Comparison of ENCODE assay signal across 8 cellular contexts in the genomic region with DNA sequence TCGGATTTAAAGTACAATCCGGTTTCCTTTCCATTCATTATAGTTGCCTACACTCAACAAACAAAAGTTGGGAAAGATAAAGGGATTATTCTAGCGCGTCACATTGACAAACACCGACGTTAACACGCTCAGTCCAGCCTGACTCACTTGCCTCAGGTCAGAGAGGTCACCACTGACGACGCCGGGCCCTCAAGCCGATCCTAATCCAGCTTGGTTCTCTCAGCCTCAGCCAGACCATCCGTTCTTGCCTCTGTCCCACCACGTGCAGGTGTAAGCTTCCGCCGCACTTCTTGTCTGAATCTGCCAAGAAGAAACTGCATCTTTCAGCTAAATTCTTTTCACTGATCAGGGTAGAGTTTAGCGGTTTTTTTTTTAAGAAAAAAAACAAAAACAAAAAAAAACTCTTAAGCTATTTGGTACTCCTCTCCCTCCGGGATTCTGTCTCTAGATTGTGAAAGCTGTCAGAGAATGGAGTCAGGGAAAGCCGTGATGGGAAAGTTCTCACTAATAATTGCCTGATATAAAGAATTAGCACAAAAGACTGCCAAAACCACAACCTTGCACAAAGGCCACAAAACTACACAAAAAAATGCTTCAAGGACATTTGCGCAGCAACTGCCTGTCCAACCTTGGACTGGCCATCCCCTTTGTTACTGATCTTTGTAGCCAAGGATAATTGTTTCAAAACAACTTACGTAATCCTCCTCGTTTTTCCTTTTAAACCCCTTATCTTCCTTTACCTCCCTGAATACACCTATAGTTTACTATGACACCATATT. TPM values are rescaled to one million over a fixed set of nuclear protein-coding genes. Genes with fewer than 3 reads are reported as not detected.
A peak's percentile ranks its signal among the peaks of the same experiment; 100 is the strongest.
DNase-seq lines count a peak whose midpoint lies in the region; TF ChIP-seq lines count a peak whose summit lies in the region.

No MANE protein-coding gene starts in this region.

- no peaks in the 10 kb centered on the region for H3K27me3 Mint-ChIP-seq in progenitor cell of endocrine pancreas

- H4K20me1 ChIP-seq in hepatocyte (ENCODE audit: insufficient read depth, poor library complexity, severe bottlenecking) = peaks cover 23% of the 10 kb centered on the region

- intact Hi-C loops in adrenal gland (cut with DNase I) = no loop called here

- peak; percentile 40 for DNase-seq in GF-D8 (lab: John Stamatoyannopoulos, UW)
- peak; percentile 22 for DNase-seq in NCI-H2227 treated with DMSO at 0.1 percent for 48 hours (lab: John Stamatoyannopoulos, UW)
- peak; percentile 82 to 94 (median 90) for DNase-seq in adrenal gland
- peak; percentile 82 for DNase-seq in hepatocyte (ENCODE audit: low spot score)
- peak; percentile 30 for DNase-seq in progenitor cell of endocrine pancreas (ENCODE audit: low spot score, unreplicated experiment)
- DNase-seq in UCSD-AML1 (lab: John Stamatoyannopoulos, UW; ENCODE audit: unreplicated experiment) = no peak
- no peak for DNase-seq in NCI-H1694 (lab: John Stamatoyannopoulos, UW)
- no peak for DNase-seq in G401 (ENCODE audit: low spot score)

- peak overlapping the region; percentile 89 for H3K4me3 Mint-ChIP-seq in progenitor cell of endocrine pancreas (ENCODE audit: low read depth)

- WGBS in adrenal gland, 4 donors = 16 to 19% (median 18%) methylated on average over 21 of the region's 21 CpGs
- 18% methylated on average over 21 of the region's 21 CpGs for WGBS in hepatocyte (ENCODE audit: low lambda C conversion rate, missing lambda C conversion rate)

- peaks cover 41% of the 10 kb centered on the region for H3K4me1 Mint-ChIP-seq in progenitor cell of endocrine pancreas (ENCODE audit: low read depth)

- no peaks in the 10 kb centered on the region for H3K9me3 Mint-ChIP-seq in progenitor cell of endocrine pancreas (ENCODE audit: low read depth)

- H3K27ac ChIP-seq in adrenal gland (peak overlapping the region; percentile 93 to 99 (median 96)), hepatocyte (peak overlapping the region; percentile 100)

- peak in 1 of 2 donors; percentile 53 for TF ChIP-seq POLR2A in adrenal gland (IDR thresholded peaks at IDR 0.05)

- H3K4me3 ChIP-seq in adrenal gland (peak overlapping the region in 2 of 4 donors; percentile 59 to 90), hepatocyte (peak overlapping the region; percentile 89)

- H3K27me3 ChIP-seq in adrenal gland = no peaks in the 10 kb centered on the region
- H3K27me3 ChIP-seq in hepatocyte = no peaks in the 10 kb centered on the region

- TF ChIP-seq CTCF in adrenal gland (IDR thresholded peaks at IDR 0.05) = no peak
- no peak for TF ChIP-seq CTCF in hepatocyte (IDR thresholded peaks at IDR 0.05; ENCODE audit: poor library complexity)
- TF ChIP-seq CTCF in progenitor cell of endocrine pancreas (IDR thresholded peaks at IDR 0.05; ENCODE audit: unreplicated experiment) = no peak

- H3K79me2 ChIP-seq in hepatocyte = peaks cover 30% of the 10 kb centered on the region

- H3K4me2 ChIP-seq in hepatocyte = peak overlapping the region; percentile 89

- H3K9me3 ChIP-seq in adrenal gland (replicated peaks in 1 of 3) (no peaks in the 10 kb centered on the region), hepatocyte (ENCODE audit: low read depth) (no peaks in the 10 kb centered on the region)

- peak overlapping the region; percentile 98 for H3K27ac Mint-ChIP-seq in progenitor cell of endocrine pancreas

- peak overlapping the region; percentile 87 for H2AFZ ChIP-seq in hepatocyte

- H3K4me1 ChIP-seq in adrenal gland (replicated peaks in 1 of 2) = peaks cover 10 to 37% of the 10 kb centered on the region in 2 donors
- H3K4me1 ChIP-seq in hepatocyte (ENCODE audit: insufficient read depth) = peaks cover 15% of the 10 kb centered on the region

- in situ Hi-C loops in G401 (cut with HindIII; ENCODE audit: low sequenced_read_pairs) = no loop called here

- H3K36me3 Mint-ChIP-seq in progenitor cell of endocrine pancreas (ENCODE audit: insufficient read depth) = peaks cover 3% of the 10 kb centered on the region

- no peaks in the 10 kb centered on the region for H3K9me2 ChIP-seq in hepatocyte (replicated peaks; ENCODE audit: insufficient read depth)

- H3K36me3 ChIP-seq in adrenal gland (replicated peaks in 1 of 2) (no peaks in the 10 kb centered on the region), hepatocyte (replicated peaks; ENCODE audit: insufficient read depth, low read depth) (no peaks in the 10 kb centered on the region)

RNA-seq across cellular contexts. Expression of a gene that starts 1.2 kb away (rescaled TPM):
- total RNA-seq in adrenal gland (100 to 1,000 TPM in 2 of 8 donors, 10 to 100 TPM in 6; 36.6 to 119 (median 50.9) TPM), hepatocyte (41.8 and 44.9 TPM in 2 replicates), progenitor cell of endocrine pancreas (103 and 105 TPM in 2 replicates)
- polyA plus RNA-seq in adrenal gland (100 to 1,000 TPM in 1 of 3 donors, 10 to 100 TPM in 2; 52.9 to 121 (median 90.7) TPM), hepatocyte (30.1 and 32.9 TPM in 2 replicates)
- 43.2 and 47.4 TPM in 2 replicates for total RNA-seq in G401 (2014; rRNA removed; shearing (Covaris generic))

RNA-seq across cellular contexts. Expression of a gene that starts 23.5 kb away (rescaled TPM):
- 10 to 100 TPM; 22.5 to 59.9 (median 47.0) TPM for total RNA-seq in adrenal gland
- polyA plus RNA-seq in adrenal gland = 10 to 100 TPM in 1 of 3 donors, 1 to 10 TPM in 2; 5.0 to 28.4 (median 5.6) TPM
- 57.1 and 58.8 TPM in 2 replicates for total RNA-seq in hepatocyte
- polyA plus RNA-seq in hepatocyte = 25.6 and 37.9 TPM in 2 replicates
- 25.3 and 25.8 TPM in 2 replicates for total RNA-seq in progenitor cell of endocrine pancreas
- total RNA-seq in G401 (2014; rRNA removed; shearing (Covaris generic)) = 43.4 and 54.8 TPM in 2 replicates

RNA-seq across cellular contexts. Expression of a gene that starts 23.6 kb away (rescaled TPM):
- total RNA-seq in adrenal gland (10 to 100 TPM in 6 of 8 donors, 1 to 10 TPM in 2; 9.5 to 66.7 (median 24.5) TPM), hepatocyte (27.4 and 27.7 TPM in 2 replicates), progenitor cell of endocrine pancreas (118 and 123 TPM in 2 replicates)
- polyA plus RNA-seq in adrenal gland (10 to 100 TPM in 2 of 3 donors, 1 to 10 TPM in 1; 6.0 to 56.8 (median 46.6) TPM), hepatocyte (29.7 and 38.6 TPM in 2 replicates)
- 12.1 and 20.9 TPM in 2 replicates for total RNA-seq in G401 (2014; rRNA removed; shearing (Covaris generic))

RNA-seq across cellular contexts. Expression of a gene that starts 25.9 kb away (rescaled TPM):
- 1 to 10 TPM in 6 of 8 donors, under 1 TPM in 2; 0.14 to 2.2 (median 1.4) TPM for total RNA-seq in adrenal gland
- polyA plus RNA-seq in adrenal gland = 1 to 10 TPM; 1.7 to 3.8 (median 2.3) TPM
- total RNA-seq in hepatocyte = 2.9 and 4.0 TPM in 2 replicates
- polyA plus RNA-seq in hepatocyte = 3.1 and 4.2 TPM in 2 replicates
- 1.6 and 1.8 TPM in 2 replicates for total RNA-seq in progenitor cell of endocrine pancreas
- total RNA-seq in G401 (2014; rRNA removed; shearing (Covaris generic)) = 0.37 and 1.6 TPM in 2 replicates

RNA-seq across cellular contexts. Expression of a gene that starts 26.0 kb away (rescaled TPM):
- 10 to 100 TPM; 10.1 to 40.2 (median 27.6) TPM for total RNA-seq in adrenal gland
- polyA plus RNA-seq in adrenal gland = 100 to 1,000 TPM in 2 of 3 donors, 10 to 100 TPM in 1; 20.1 to 296 (median 151) TPM
- 16.9 and 27.4 TPM in 2 replicates for total RNA-seq in hepatocyte
- 22.7 and 25.5 TPM in 2 replicates for polyA plus RNA-seq in hepatocyte
- 30.3 and 33.4 TPM in 2 replicates for total RNA-seq in progenitor cell of endocrine pancreas
- 15.8 and 26.2 TPM in 2 replicates for total RNA-seq in G401 (2014; rRNA removed; shearing (Covaris generic))

Comparison
In these comparisons a context has a peak if more than half of its experiments do, and no peak if none do; other contexts are left out.
1. DNase-seq: peak in GF-D8 (single experiment), NCI-H2227 treated with DMSO at 0.1 percent for 48 hours (single experiment), adrenal gland (7 of 7), hepatocyte (single experiment) and progenitor cell of endocrine pancreas (single experiment); none in UCSD-AML1 (single experiment), NCI-H1694 (single experiment) and G401 (single experiment).